In the genomic region with DNA sequence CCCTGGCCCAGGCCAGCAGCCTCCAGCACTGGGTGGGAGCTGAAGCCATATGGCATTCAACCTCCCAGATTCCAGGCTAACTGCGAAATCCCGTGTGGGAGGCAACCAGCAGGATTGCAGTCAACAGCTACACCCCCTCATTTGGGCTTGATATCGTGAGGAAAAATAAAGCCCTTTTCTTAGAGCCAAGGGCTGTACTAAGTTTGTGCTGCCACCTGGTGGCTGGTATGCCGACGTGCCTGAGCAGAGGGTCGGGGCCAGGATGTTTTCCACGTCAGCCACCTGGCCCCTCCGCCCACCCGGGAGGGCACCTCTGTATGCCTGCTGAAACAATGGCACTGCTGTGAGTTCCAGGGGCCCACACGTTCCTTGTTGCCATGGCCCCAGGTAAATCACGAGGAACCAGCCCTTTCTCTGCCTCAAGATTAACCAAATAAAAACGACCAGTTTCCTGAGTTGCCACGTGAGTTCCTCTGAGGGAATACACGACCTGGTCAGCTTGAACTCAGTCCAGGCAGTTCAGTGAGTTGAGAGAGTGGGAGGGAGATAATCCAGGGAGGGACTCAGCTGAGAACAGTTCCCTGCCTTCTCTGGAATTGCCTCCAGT, we compare ENCODE assay signal across 7 cellular contexts. TPM values are rescaled to one million over a fixed set of nuclear protein-coding genes. Genes with fewer than 3 reads are reported as not detected.
DNase-seq lines count a peak whose midpoint lies in the region; ATAC-seq, FAIRE-seq and TF ChIP-seq lines count a peak whose summit lies in the region.

No MANE protein-coding gene starts in this region.

- peaks cover 16 to 57% of the 10 kb centered on the region in 2 experiments for H3K36me3 ChIP-seq in HepG2 (replicated peaks in 1 of 2; ENCODE audit: control insufficient read depth in 1 of 2, insufficient read depth in 2 of 2, low read length in 2 of 2)

- TF ChIP-seq CTCF in GM12873 (IDR thresholded peaks at IDR 0.05; ENCODE audit: insufficient read depth, low read depth, low read length, missing control alignments) (peak; percentile 92), coronary artery (IDR thresholded peaks at IDR 0.05) (peak; percentile 63), HepG2 (CRISPR knock-in tag; IDR thresholded peaks at IDR 0.05) (peak; percentile 90)

- no peaks in the 10 kb centered on the region for H3K9me3 Mint-ChIP-seq in activated CD4-positive, alpha-beta T cell treated with anti-CD3 and anti-CD28 coated beads, Interleukin-2, amount 10 ng/mL, durations not matched to agents 24 days and 14 days

- H3K27ac ChIP-seq in coronary artery, result peak overlapping the region; percentile 17 to 52
- H3K27ac ChIP-seq in HepG2 (ENCODE audit: extremely low read length, insufficient read depth, low read length), result peak overlapping the region; percentile 66

- WGBS in HepG2 (ENCODE audit: low lambda C conversion rate), result 49% methylated on average over 7 of the region's 14 CpGs

- intact Hi-C loops in activated CD4-positive, alpha-beta T cell treated with anti-CD3 and anti-CD28 coated beads, Interleukin-2, amount 10 ng/mL, durations not matched to agents 24 days and 14 days (cut with micrococcal nuclease), result loop anchor here (1.0 kb wide), 1 partner anchor 154 kb away; no protein-coding TSS in a partner anchor
- intact Hi-C loops in HepG2 (cut with micrococcal nuclease; ENCODE audit: unreplicated experiment), result loop anchor here (1.0 kb wide), 1 partner anchor 154 kb away; no protein-coding TSS in a partner anchor

- ATAC-seq in HepG2 (peak; percentile 94), HG03432 (IDR thresholded peaks at IDR 0.05; ENCODE audit: unreplicated experiment) (no peak)

- TF ChIP-seq POLR2A in HepG2 (IDR thresholded peaks at IDR 0.05; ENCODE audit: insufficient read depth in 1 of 2, low read depth in 2 of 2, low read length in 2 of 2), result no peak

- peak overlapping the region; percentile 25 for H3K4me3 ChIP-seq in coronary artery
- no peak overlapping the region for H3K4me3 ChIP-seq in HepG2 (replicated peaks in 1 of 3; ENCODE audit: insufficient read depth in 1 of 3, low read depth in 2 of 3, low read length in 3 of 3)

- peak; percentile 67 for FAIRE-seq in HepG2 (lab: Jason Lieb, UNC)

- peaks cover 11% of the 10 kb centered on the region for H3K4me1 ChIP-seq in HepG2 (ENCODE audit: insufficient read depth, low read length)

- H4K20me1 ChIP-seq in HepG2 (ENCODE audit: insufficient read depth, low read length), result no peaks in the 10 kb centered on the region

- H3K27ac Mint-ChIP-seq in activated CD4-positive, alpha-beta T cell treated with anti-CD3 and anti-CD28 coated beads, Interleukin-2, amount 10 ng/mL, durations not matched to agents 24 days and 14 days, result no peak overlapping the region

- H3K4me2 ChIP-seq in HepG2 (ENCODE audit: low read depth, low read length), result peak overlapping the region; percentile 19; the same call in 1 of the 2 replicates

- peaks cover 5% of the 10 kb centered on the region for H3K4me1 Mint-ChIP-seq in activated CD4-positive, alpha-beta T cell treated with anti-CD3 and anti-CD28 coated beads, Interleukin-2, amount 10 ng/mL, durations not matched to agents 24 days and 14 days

- H3K27me3 Mint-ChIP-seq in activated CD4-positive, alpha-beta T cell treated with anti-CD3 and anti-CD28 coated beads, Interleukin-2, amount 10 ng/mL, durations not matched to agents 24 days and 14 days, result peaks cover 23% of the 10 kb centered on the region

- DNase-seq in NCI-H1105 treated with DMSO at 0.1 percent for 48 hours (lab: John Stamatoyannopoulos, UW) (peak; percentile 64), coronary artery (ENCODE audit: low spot score) (no peak), HepG2 (ENCODE audit: low spot score) (peak; percentile 59)
- DNase-seq in activated CD4-positive, alpha-beta T cell treated with anti-CD3 and anti-CD28 coated beads, Interleukin-2, amount 10 ng/mL, durations not matched to agents 24 days and 14 days, result peak; percentile 87
- peak; percentile 56 to 64 for DNase-seq in stimulated activated CD4-positive, alpha-beta T cell treated with anti-CD3 and anti-CD28 coated beads, Interleukin-4, amount 100 ng/mL, for 48 hours (ENCODE audit: low read depth in 2 of 2)

- POLR2A ChIA-PET in HepG2 (lab: Yijun Ruan, JAX), result interaction anchor here (0.8 to 1.6 kb wide), 2 partner anchors 9 to 10 kb away, joined by 4 to 5 read pairs; a partner anchor contains a TSS

- no peaks in the 10 kb centered on the region for H3K79me2 ChIP-seq in HepG2 (ENCODE audit: insufficient read depth, low read length)

- no peak overlapping the region for H3K4me3 Mint-ChIP-seq in activated CD4-positive, alpha-beta T cell treated with anti-CD3 and anti-CD28 coated beads, Interleukin-2, amount 10 ng/mL, durations not matched to agents 24 days and 14 days

- BruUV-seq in HepG2 (replicated peaks; lab: Mats Ljungman, UMichigan), result no TSS peak

- TF ChIP-seq RAD21 in HepG2 (CRISPR knock-in tag; IDR thresholded peaks at IDR 0.05), result peak; percentile 37; the same call in 1 of the 2 replicates

- H2AFZ ChIP-seq in HepG2 (ENCODE audit: low read length), result no peak overlapping the region

- H3K9ac ChIP-seq in HepG2 (ENCODE audit: insufficient read depth, low read depth, low read length), result peak overlapping the region; percentile 46; the same call in 1 of the 2 replicates

- H3K36me3 Mint-ChIP-seq in activated CD4-positive, alpha-beta T cell treated with anti-CD3 and anti-CD28 coated beads, Interleukin-2, amount 10 ng/mL, durations not matched to agents 24 days and 14 days (ENCODE audit: low read depth), result no peaks in the 10 kb centered on the region

- H3K9me3 ChIP-seq in HepG2 (ENCODE audit: low read length), result no peaks in the 10 kb centered on the region

- in situ Hi-C loops in HepG2 (cut with HindIII; ENCODE audit: extremely low pct_ligation_motif_present, low pct_unique_long_range_greater_than_20kb), result no loop called here

- H3K27me3 ChIP-seq in HepG2 (ENCODE audit: control insufficient read depth in 1 of 2, insufficient read depth in 2 of 2, low read length in 2 of 2), result no peaks in the 10 kb centered on the region

- CTCF ChIA-PET in HepG2 (lab: Yijun Ruan, JAX; ENCODE audit: low intra/inter-chr PET ratio, low total read pairs), result interaction anchor here (1.2 to 1.5 kb wide), 3 partner anchors 60 to 153 kb away, joined by 3 to 14 read pairs (median 5); a partner anchor contains a TSS

- TF ChIP-seq EP300 in HepG2 (IDR thresholded peaks at IDR 0.05; ENCODE audit: low read depth in 2 of 2, low read length in 2 of 2), result no peak
- TF ChIP-seq EP300 in HepG2 (CRISPR knock-in tag; IDR thresholded peaks at IDR 0.05; ENCODE audit: borderline replicate concordance), result no peak

RNA-seq across cellular contexts. Expression of a gene that starts 9.0 kb away (rescaled TPM):
- total RNA-seq in activated CD4-positive, alpha-beta T cell treated with anti-CD3 and anti-CD28 coated beads, Interleukin-2, amount 10 ng/mL, durations not matched to agents 24 days and 14 days, result 0.43 and 0.82 TPM in 2 replicates
- 77.3 and 103 TPM in 2 replicates for total RNA-seq in HepG2 (2016; rRNA removed; fragmentation: Illumina TruSeq; extraction: Trizol)
- total RNA-seq in HepG2 (2016; cell fraction: cytosol; rRNA removed; fragmentation: Illumina TruSeq; extraction: Trizol; ENCODE audit: low read depth), result 53.1 and 67.2 TPM in 2 replicates
- 79.2 and 109 TPM in 2 replicates for total RNA-seq in HepG2 (2016; cell fraction: insoluble cytoplasmic fraction; rRNA removed; fragmentation: Illumina TruSeq; extraction: Trizol)
- 111 and 127 TPM in 2 replicates for total RNA-seq in HepG2 (2016; cell fraction: membrane; rRNA removed; fragmentation: Illumina TruSeq; extraction: Trizol)
- total RNA-seq in HepG2 (2016; cell fraction: nucleus; rRNA removed; fragmentation: Illumina TruSeq; extraction: Trizol), result 75.4 and 76.4 TPM in 2 replicates
- 175 and 180 TPM in 2 replicates for polyA plus RNA-seq in HepG2 (2011; rRNA removed)
- polyA plus RNA-seq in HepG2 (2011; cell fraction: cytosol; rRNA removed), result 328 and 339 TPM in 2 replicates
- 173 and 209 TPM in 2 replicates for polyA plus RNA-seq in HepG2 (2011; cell fraction: nucleus; rRNA removed)
- polyA plus RNA-seq in HepG2 (2012), result 69.9 and 74.1 TPM in 2 replicates
- 92.0 and 118 TPM in 2 replicates for polyA plus RNA-seq in HepG2 (2016; cell fraction: cytosol; fragmentation: Illumina TruSeq; extraction: Trizol; ENCODE audit: low read depth)
- 87.3 and 89.1 TPM in 2 replicates for polyA plus RNA-seq in HepG2 (2016; cell fraction: insoluble cytoplasmic fraction; fragmentation: Illumina TruSeq; extraction: Trizol; ENCODE audit: low read depth)
- polyA plus RNA-seq in HepG2 (2016; cell fraction: membrane; fragmentation: Illumina TruSeq; extraction: Trizol; ENCODE audit: low read depth), result 118 and 131 TPM in 2 replicates
- polyA plus RNA-seq in HepG2 (2016; cell fraction: nucleus; fragmentation: Illumina TruSeq; extraction: Trizol; ENCODE audit: insufficient read depth, low read depth), result 139 and 141 TPM in 2 replicates
- 1.2 and 454 TPM in 2 replicates for polyA minus RNA-seq in HepG2 (2011; rRNA and poly(A)+ RNA removed; ENCODE audit: low replicate concordance)
- 65.4 and 66.9 TPM in 2 replicates for polyA minus RNA-seq in HepG2 (2011; cell fraction: cytosol; rRNA and poly(A)+ RNA removed)
- 53.7 and 60.7 TPM in 2 replicates for polyA minus RNA-seq in HepG2 (2011; cell fraction: nucleus; rRNA and poly(A)+ RNA removed)

RNA-seq across cellular contexts. Expression of a gene that starts 54.6 kb away (rescaled TPM):
- not detected in 2 replicates for total RNA-seq in activated CD4-positive, alpha-beta T cell treated with anti-CD3 and anti-CD28 coated beads, Interleukin-2, amount 10 ng/mL, durations not matched to agents 24 days and 14 days
- total RNA-seq in HepG2 (2016; rRNA removed; fragmentation: Illumina TruSeq; extraction: Trizol), result not detected in 2 replicates
- not detected in 2 replicates for total RNA-seq in HepG2 (2016; cell fraction: cytosol; rRNA removed; fragmentation: Illumina TruSeq; extraction: Trizol; ENCODE audit: low read depth)
- not detected in 2 replicates for total RNA-seq in HepG2 (2016; cell fraction: insoluble cytoplasmic fraction; rRNA removed; fragmentation: Illumina TruSeq; extraction: Trizol)
- total RNA-seq in HepG2 (2016; cell fraction: membrane; rRNA removed; fragmentation: Illumina TruSeq; extraction: Trizol), result not detected in 2 replicates
- not detected in 2 replicates for total RNA-seq in HepG2 (2016; cell fraction: nucleus; rRNA removed; fragmentation: Illumina TruSeq; extraction: Trizol)
- not detected in 2 replicates for polyA plus RNA-seq in HepG2 (2011; rRNA removed)
- not detected in 2 replicates for polyA plus RNA-seq in HepG2 (2011; cell fraction: cytosol; rRNA removed)
- not detected in 2 replicates for polyA plus RNA-seq in HepG2 (2011; cell fraction: nucleus; rRNA removed)
- not detected in 2 replicates for polyA plus RNA-seq in HepG2 (2012)
- not detected in 2 replicates for polyA plus RNA-seq in HepG2 (2016; cell fraction: cytosol; fragmentation: Illumina TruSeq; extraction: Trizol; ENCODE audit: low read depth)
- polyA plus RNA-seq in HepG2 (2016; cell fraction: insoluble cytoplasmic fraction; fragmentation: Illumina TruSeq; extraction: Trizol; ENCODE audit: low read depth), result not detected in 2 replicates
- not detected in 2 replicates for polyA plus RNA-seq in HepG2 (2016; cell fraction: membrane; fragmentation: Illumina TruSeq; extraction: Trizol; ENCODE audit: low read depth)
- polyA plus RNA-seq in HepG2 (2016; cell fraction: nucleus; fragmentation: Illumina TruSeq; extraction: Trizol; ENCODE audit: insufficient read depth, low read depth), result not detected in 2 replicates
- not detected in 2 replicates for polyA minus RNA-seq in HepG2 (2011; rRNA and poly(A)+ RNA removed; ENCODE audit: low replicate concordance)
- polyA minus RNA-seq in HepG2 (2011; cell fraction: cytosol; rRNA and poly(A)+ RNA removed), result not detected in 2 replicates
- not detected in 2 replicates for polyA minus RNA-seq in HepG2 (2011; cell fraction: nucleus; rRNA and poly(A)+ RNA removed)

Comparison
In these comparisons a context has a peak if more than half of its experiments do, and no peak if none do; other contexts are left out.
1. RNA of a gene that starts 9.0 kb away (total RNA-seq): 53.1 to 127 TPM in HepG2; 0.43 to 0.82 TPM in activated CD4-positive, alpha-beta T cell treated with anti-CD3 and anti-CD28 coated beads, Interleukin-2, amount 10 ng/mL, durations not matched to agents 24 days and 14 days; every median in the first group is over 10 times any median in the second.
2. Peak in every context shown above with its lines, with median percentiles within 50 percentile points of each other: CTCF ChIP-seq.